In genomic region chr17:81453712-81454111, GRCh38 we compare ENCODE assay signal across 1 cellular context.
TF ChIP-seq lines count a peak whose summit lies in the region.

No MANE protein-coding gene starts in this region.

TF ChIP-seq in GM12878, 131 proteins besides CTCF, POLR2A, EP300 and RAD21 (continued from another document):
- 0 out of 2 replicates have a peak, but pooled peaks have one; percentile 29 for TF ChIP-seq EED (IDR thresholded peaks at IDR 0.05; ENCODE audit: low read depth)
